ENCODE assay signal across 8 cellular contexts in the genomic region with DNA sequence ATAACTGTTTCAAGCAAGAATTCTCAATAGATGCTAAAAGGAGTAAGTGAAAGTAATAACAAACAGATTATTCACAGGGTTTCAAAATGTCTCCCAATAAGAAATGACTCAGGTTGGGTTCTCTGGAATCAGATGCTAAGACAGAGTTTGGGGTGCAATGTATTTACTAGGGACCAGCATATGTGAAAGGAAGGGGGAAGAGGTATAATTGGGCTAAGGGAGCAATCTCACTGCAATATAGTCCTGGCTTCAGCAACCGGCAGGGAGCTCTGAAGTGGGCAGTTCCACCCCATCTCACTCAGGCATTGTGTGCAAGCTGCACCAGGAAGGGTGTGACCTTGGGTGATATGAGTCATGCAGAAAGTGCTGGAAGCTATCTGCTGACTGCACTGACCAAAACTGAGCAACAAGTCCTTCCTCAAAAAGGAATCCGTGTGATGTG. TPM values are rescaled to one million over a fixed set of nuclear protein-coding genes. Genes with fewer than 3 reads are reported as not detected.
DNase-seq lines count a peak whose midpoint lies in the region; ATAC-seq and TF ChIP-seq lines count a peak whose summit lies in the region.

No MANE protein-coding gene starts in this region.

- H4K20me1 ChIP-seq in GM23248 (ENCODE audit: insufficient read depth) (no peaks in the 10 kb centered on the region), MM.1S (ENCODE audit: insufficient read depth, low read length) (no peaks in the 10 kb centered on the region)

- DNase-seq in GM06990 (ENCODE audit: extremely low read depth, insufficient read length), result peak; percentile 75
- peak; percentile 94 for DNase-seq in GM23248
- DNase-seq in MM.1S, result peak; percentile 12
- peak; percentile 28 for DNase-seq in activated CD8-positive, alpha-beta memory T cell treated with anti-CD3 and anti-CD28 coated beads, Interleukin-2, amount 50 U/mL, for 4 hours
- peak; percentile 91 for DNase-seq in fibroblast of the aortic adventitia (ENCODE audit: low read depth)
- DNase-seq in psoas muscle, result peak in 1 of 2 donors; percentile 38
- DNase-seq in GOT3 (lab: John Stamatoyannopoulos, UW), result no peak
- DNase-seq in WTC11 (ENCODE audit: low spot score), result no peak

- H3K9me2 ChIP-seq in GM23248 (ENCODE audit: insufficient read depth), result no peaks in the 10 kb centered on the region
- no peaks in the 10 kb centered on the region for H3K9me2 ChIP-seq in MM.1S (replicated peaks; ENCODE audit: insufficient read depth, low read length)

- no peak overlapping the region for H3K4me3 Mint-ChIP-seq in WTC11

- H3K9ac ChIP-seq in GM23248, result peak overlapping the region; percentile 44
- H3K9ac ChIP-seq in MM.1S (ENCODE audit: low read length), result no peak overlapping the region

- H3K4me3 ChIP-seq in GM06990 (replicated peaks; ENCODE audit: low read depth, low read length), result no peak overlapping the region
- H3K4me3 ChIP-seq in GM23248, result peak overlapping the region; percentile 66
- no peak overlapping the region for H3K4me3 ChIP-seq in MM.1S (ENCODE audit: low read length)
- peak overlapping the region; percentile 49 for H3K4me3 ChIP-seq in fibroblast of the aortic adventitia (ENCODE audit: low read depth, low read length)
- peak overlapping the region; percentile 12 for H3K4me3 ChIP-seq in psoas muscle

- peaks cover 92% of the 10 kb centered on the region for H3K79me2 ChIP-seq in GM23248 (ENCODE audit: insufficient read depth)
- peaks cover 48% of the 10 kb centered on the region for H3K79me2 ChIP-seq in MM.1S (ENCODE audit: low read length)

- TF ChIP-seq CTCF in GM06990 (IDR thresholded peaks at IDR 0.05; ENCODE audit: insufficient read depth, low read length, poor library complexity, severe bottlenecking), result no peak
- no peak for TF ChIP-seq CTCF in MM.1S (IDR thresholded peaks at IDR 0.05; ENCODE audit: low read length)
- TF ChIP-seq CTCF in fibroblast of the aortic adventitia (IDR thresholded peaks at IDR 0.05; ENCODE audit: insufficient read depth, low read length), result no peak
- TF ChIP-seq CTCF in psoas muscle (IDR thresholded peaks at IDR 0.05), result no peak
- no peak for TF ChIP-seq CTCF in WTC11 (IDR thresholded peaks at IDR 0.05)

- peaks cover 28% of the 10 kb centered on the region for H3F3A ChIP-seq in GM23248 (ENCODE audit: insufficient read depth)
- H3F3A ChIP-seq in MM.1S (ENCODE audit: insufficient read depth, low read length), result no peaks in the 10 kb centered on the region

- H3K4me1 Mint-ChIP-seq in WTC11, result peaks cover 16% of the 10 kb centered on the region

- peak overlapping the region; percentile 82 for H3K4me2 ChIP-seq in GM23248 (ENCODE audit: unreplicated experiment)
- no peak overlapping the region for H3K4me2 ChIP-seq in MM.1S (ENCODE audit: low read depth, low read length)

- POLR2A ChIA-PET in WTC11 (lab: Charles Lee), result no interaction called here

- H3K27ac ChIP-seq in GM23248, result peak overlapping the region; percentile 81
- no peak overlapping the region for H3K27ac ChIP-seq in MM.1S (ENCODE audit: low read length)
- H3K27ac ChIP-seq in psoas muscle, result peak overlapping the region; percentile 53

- no peaks in the 10 kb centered on the region for H3K27me3 Mint-ChIP-seq in WTC11 (ENCODE audit: low read depth)

- H3K4me1 ChIP-seq in GM23248 (ENCODE audit: insufficient read depth), result peaks cover 14% of the 10 kb centered on the region
- 0 out of 2 replicates have a peak, but pooled peaks cover 6% of the 10 kb centered on the region for H3K4me1 ChIP-seq in MM.1S (ENCODE audit: low read length)
- H3K4me1 ChIP-seq in psoas muscle, result peaks cover 10% of the 10 kb centered on the region

- H2AFZ ChIP-seq in GM23248 (peak overlapping the region; percentile 78), MM.1S (ENCODE audit: low read length) (no peak overlapping the region)

- H3K27me3 ChIP-seq in GM06990 (replicated peaks; ENCODE audit: control insufficient read depth, insufficient read depth, low read length) (no peaks in the 10 kb centered on the region), GM23248 (replicated peaks; ENCODE audit: insufficient read depth) (no peaks in the 10 kb centered on the region), MM.1S (replicated peaks; ENCODE audit: insufficient read depth, low read length) (no peaks in the 10 kb centered on the region), psoas muscle (ENCODE audit: insufficient read depth in 3 of 3, low read length in 2 of 3) (no peaks in the 10 kb centered on the region)

- no peak overlapping the region for H3K27ac Mint-ChIP-seq in WTC11

- H3K36me3 Mint-ChIP-seq in WTC11, result peaks cover 28% of the 10 kb centered on the region

- CTCF ChIA-PET in WTC11 (lab: Charles Lee), result no interaction called here

- WGBS in GM23248 (ENCODE audit: low coverage in 1 of 2, low lambda C conversion rate in 2 of 2, missing lambda C conversion rate in 2 of 2), 2 experiments, result 0 to 7% methylated on average over 2 of the region's 2 CpGs
- WGBS in psoas muscle, 3 donors, result 48 to 62% (median 55%) methylated on average over 2 of the region's 2 CpGs

- ATAC-seq in psoas muscle (peak; percentile 63 to 87 (median 82)), WTC11 (no peak)

- no peaks in the 10 kb centered on the region for H3K36me3 ChIP-seq in GM06990 (ENCODE audit: control insufficient read depth, insufficient read depth, low read length)
- H3K36me3 ChIP-seq in GM23248 (ENCODE audit: low read depth), result no peaks in the 10 kb centered on the region
- H3K36me3 ChIP-seq in MM.1S (replicated peaks; ENCODE audit: insufficient read depth, low read length), result no peaks in the 10 kb centered on the region
- H3K36me3 ChIP-seq in psoas muscle (ENCODE audit: insufficient read depth in 1 of 2, low read depth in 1 of 2), result no peaks in the 10 kb centered on the region

- in situ Hi-C loops in GM23248 (cut with MboI), result no loop called here

- intact Hi-C loops in psoas muscle (cut with DNase I), result no loop called here

- peaks cover 27% of the 10 kb centered on the region for H3K9me3 Mint-ChIP-seq in WTC11

- H3K9me3 ChIP-seq in GM23248 (ENCODE audit: low read depth) (no peaks in the 10 kb centered on the region), MM.1S (replicated peaks; ENCODE audit: insufficient read depth, low read length) (no peaks in the 10 kb centered on the region), psoas muscle (peaks cover 15% of the 10 kb centered on the region)

TF ChIP-seq in WTC11, 78 proteins besides CTCF, POLR2A, EP300 and RAD21 (continues in another document):
- TF ChIP-seq, protein P1, sequence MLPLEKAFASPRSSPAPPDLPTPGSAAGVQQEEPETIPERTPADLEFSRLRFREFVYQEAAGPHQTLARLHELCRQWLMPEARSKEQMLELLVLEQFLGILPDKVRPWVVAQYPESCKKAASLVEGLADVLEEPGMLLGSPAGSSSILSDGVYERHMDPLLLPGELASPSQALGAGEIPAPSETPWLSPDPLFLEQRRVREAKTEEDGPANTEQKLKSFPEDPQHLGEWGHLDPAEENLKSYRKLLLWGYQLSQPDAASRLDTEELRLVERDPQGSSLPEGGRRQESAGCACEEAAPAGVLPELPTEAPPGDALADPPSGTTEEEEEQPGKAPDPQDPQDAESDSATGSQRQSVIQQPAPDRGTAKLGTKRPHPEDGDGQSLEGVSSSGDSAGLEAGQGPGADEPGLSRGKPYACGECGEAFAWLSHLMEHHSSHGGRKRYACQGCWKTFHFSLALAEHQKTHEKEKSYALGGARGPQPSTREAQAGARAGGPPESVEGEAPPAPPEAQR (CRISPR knock-in tag; IDR thresholded peaks at IDR 0.05), result no peak
- TF ChIP-seq FOXP1 (CRISPR knock-in tag; IDR thresholded peaks at IDR 0.05; ENCODE audit: borderline replicate concordance) (no peak), ZNF396 (CRISPR knock-in tag; IDR thresholded peaks at IDR 0.05; ENCODE audit: borderline replicate concordance) (no peak), TP53 (CRISPR knock-in tag; IDR thresholded peaks at IDR 0.05) (no peak), GABPB1 (CRISPR knock-in tag; IDR thresholded peaks at IDR 0.05) (no peak)
- TF ChIP-seq, protein P2, sequence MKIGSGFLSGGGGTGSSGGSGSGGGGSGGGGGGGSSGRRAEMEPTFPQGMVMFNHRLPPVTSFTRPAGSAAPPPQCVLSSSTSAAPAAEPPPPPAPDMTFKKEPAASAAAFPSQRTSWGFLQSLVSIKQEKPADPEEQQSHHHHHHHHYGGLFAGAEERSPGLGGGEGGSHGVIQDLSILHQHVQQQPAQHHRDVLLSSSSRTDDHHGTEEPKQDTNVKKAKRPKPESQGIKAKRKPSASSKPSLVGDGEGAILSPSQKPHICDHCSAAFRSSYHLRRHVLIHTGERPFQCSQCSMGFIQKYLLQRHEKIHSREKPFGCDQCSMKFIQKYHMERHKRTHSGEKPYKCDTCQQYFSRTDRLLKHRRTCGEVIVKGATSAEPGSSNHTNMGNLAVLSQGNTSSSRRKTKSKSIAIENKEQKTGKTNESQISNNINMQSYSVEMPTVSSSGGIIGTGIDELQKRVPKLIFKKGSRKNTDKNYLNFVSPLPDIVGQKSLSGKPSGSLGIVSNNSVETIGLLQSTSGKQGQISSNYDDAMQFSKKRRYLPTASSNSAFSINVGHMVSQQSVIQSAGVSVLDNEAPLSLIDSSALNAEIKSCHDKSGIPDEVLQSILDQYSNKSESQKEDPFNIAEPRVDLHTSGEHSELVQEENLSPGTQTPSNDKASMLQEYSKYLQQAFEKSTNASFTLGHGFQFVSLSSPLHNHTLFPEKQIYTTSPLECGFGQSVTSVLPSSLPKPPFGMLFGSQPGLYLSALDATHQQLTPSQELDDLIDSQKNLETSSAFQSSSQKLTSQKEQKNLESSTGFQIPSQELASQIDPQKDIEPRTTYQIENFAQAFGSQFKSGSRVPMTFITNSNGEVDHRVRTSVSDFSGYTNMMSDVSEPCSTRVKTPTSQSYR (CRISPR knock-in tag; IDR thresholded peaks at IDR 0.05), result no peak

RNA-seq across cellular contexts. Expression of a gene that starts 23.4 kb away (rescaled TPM):
- 65.3 and 82.6 TPM in 2 replicates for total RNA-seq in GM23248 (2014; rRNA removed; shearing (Covaris generic))
- polyA plus RNA-seq in GM23248 (2016; fragmentation: Nextera tagmentation; extraction: Ambion mirVana) (40.0 and 41.1 TPM in 2 replicates), psoas muscle (10 to 100 TPM in 1 of 3 donors, 1 to 10 TPM in 2; 4.1 to 11.5 (median 6.7) TPM)
- total RNA-seq in fibroblast of the aortic adventitia (ENCODE audit: low replicate concordance) (28.0 and 108 TPM in 2 replicates), psoas muscle (10 to 100 TPM; 10.8 to 16.9 (median 15.0) TPM), WTC11 (2021) (64.7 to 69.7 TPM (median 65.1 TPM) in 3 replicates)

Comparison
In these comparisons a context has a peak if more than half of its experiments do, and no peak if none do; other contexts are left out.
1. DNase-seq: peak in GM06990 (single experiment), GM23248 (single experiment), MM.1S (single experiment), activated CD8-positive, alpha-beta memory T cell treated with anti-CD3 and anti-CD28 coated beads, Interleukin-2, amount 50 U/mL, for 4 hours (single experiment) and fibroblast of the aortic adventitia (single experiment); none in GOT3 (single experiment) and WTC11 (single experiment).
2. H3K4me3 ChIP-seq: peak in GM23248 (single experiment), fibroblast of the aortic adventitia (single experiment) and psoas muscle (single experiment); none in GM06990 (single experiment) and MM.1S (single experiment).